Comparison of ENCODE assay signal across 21 cellular contexts in the genomic region with DNA sequence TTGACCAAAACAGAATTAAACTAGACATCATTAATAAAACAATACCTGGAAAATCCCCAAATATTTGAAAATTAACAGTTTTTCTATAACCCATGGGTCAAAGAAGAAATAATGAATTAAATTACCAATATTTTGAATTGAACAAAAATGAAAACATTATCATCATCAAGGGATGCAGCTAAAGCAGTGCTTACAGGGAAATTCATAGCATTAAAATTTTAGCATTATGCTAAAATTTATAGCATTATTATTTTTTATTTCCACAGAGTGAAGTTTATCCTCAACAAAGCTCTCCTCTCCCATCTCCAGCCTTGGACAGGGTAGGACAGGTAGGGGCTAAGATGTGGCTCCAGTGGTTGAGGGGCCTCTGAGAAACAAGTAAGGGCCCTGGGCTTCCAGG. TPM values are rescaled to one million over a fixed set of nuclear protein-coding genes. Genes with fewer than 3 reads are reported as not detected.
A peak's percentile ranks its signal among the peaks of the same experiment; 100 is the strongest.
DNase-seq lines count a peak whose midpoint lies in the region; ATAC-seq, FAIRE-seq and TF ChIP-seq lines count a peak whose summit lies in the region.
"Had no signal": no experiment of that assay in that cellular context is flagged by ENCODE, and none has a peak within 500 bp of the region (broad histone marks: within the 10 kb centered on the region; RNA-seq: fewer than 3 reads in every experiment).

No MANE protein-coding gene starts in this region.

- H3K27ac ChIP-seq in HepG2 (ENCODE audit: extremely low read length, insufficient read depth, low read length): no peak overlapping the region
- no peak overlapping the region for H3K27ac ChIP-seq in right lobe of liver
- peak overlapping the region; percentile 94 for H3K27ac ChIP-seq in VCaP
- no peak overlapping the region for H3K27ac ChIP-seq in caudate nucleus (ENCODE audit: low read depth, low read length)
- H3K27ac ChIP-seq: 22Rv1; A549; BLaER1 treated with 17β-estradiol and CSF1 and Interleukin-3, amounts not matched to agents 10 nM and 100 nM; C4-2B had no signal

- intact Hi-C loops in HepG2 (cut with micrococcal nuclease; ENCODE audit: unreplicated experiment): no loop called here
- intact Hi-C loops in right lobe of liver (cut with DNase I): no loop called here

- peaks cover 22% of the 10 kb centered on the region for H3K9me3 ChIP-seq in HepG2 (ENCODE audit: low read length)
- H3K9me3 ChIP-seq in right lobe of liver: no peaks in the 10 kb centered on the region

- no peaks in the 10 kb centered on the region; a peak in 1 of 5 replicates for H3K27me3 ChIP-seq in HepG2 (ENCODE audit: control insufficient read depth in 1 of 2, insufficient read depth in 2 of 2, low read length in 2 of 2)
- no peaks in the 10 kb centered on the region for H3K27me3 ChIP-seq in right lobe of liver
- H3K27me3 ChIP-seq: BLaER1 treated with 17β-estradiol and CSF1 and Interleukin-3, amounts not matched to agents 10 nM and 100 nM had no signal

- H3K4me2 ChIP-seq in HepG2 (ENCODE audit: low read depth, low read length): no peak overlapping the region
- H3K4me2 ChIP-seq: A549; BLaER1 treated with 17β-estradiol and CSF1 and Interleukin-3, amounts not matched to agents 10 nM and 100 nM had no signal

- DNase-seq in HepG2 (ENCODE audit: low spot score) (no peak), right lobe of liver (no peak), NCI-H1105 treated with DMSO at 0.1 percent for 48 hours (lab: John Stamatoyannopoulos, UW) (no peak), caudate nucleus (lab: John Stamatoyannopoulos, UW) (no peak)
- DNase-seq: AML-193; Caco-2; Calu3; CD4-positive, alpha-beta T cell; CD8-positive, alpha-beta T cell; DMS79 treated with DMSO at 0.1 percent for 48 hours; GF-D8 had no signal

- FAIRE-seq in HepG2 (lab: Jason Lieb, UNC): no peak
- FAIRE-seq: A549, D721Med, G401.6, GM12891, GM19239 had no signal

- H3K4me1 ChIP-seq in HepG2 (ENCODE audit: insufficient read depth, low read length) (peaks cover 17% of the 10 kb centered on the region), right lobe of liver (no peaks in the 10 kb centered on the region)
- H3K4me1 ChIP-seq: BLaER1 treated with 17β-estradiol and CSF1 and Interleukin-3, amounts not matched to agents 10 nM and 100 nM had no signal

- no peak for TF ChIP-seq RAD21 in HepG2 (CRISPR knock-in tag; IDR thresholded peaks at IDR 0.05)

- no TSS peak for BruUV-seq in HepG2 (replicated peaks; lab: Mats Ljungman, UMichigan)

- no peaks in the 10 kb centered on the region for H3K79me2 ChIP-seq in HepG2 (ENCODE audit: insufficient read depth, low read length)

- CTCF ChIA-PET in HepG2 (lab: Yijun Ruan, JAX; ENCODE audit: low intra/inter-chr PET ratio, low total read pairs): no interaction called here

- no peak for TF ChIP-seq POLR2A in HepG2 (IDR thresholded peaks at IDR 0.05; ENCODE audit: insufficient read depth in 1 of 2, low read depth in 2 of 2, low read length in 2 of 2)
- TF ChIP-seq POLR2A in right lobe of liver (IDR thresholded peaks at IDR 0.05): no peak

- H3K9ac ChIP-seq in HepG2 (ENCODE audit: insufficient read depth, low read depth, low read length): no peak overlapping the region
- H3K9ac ChIP-seq: BLaER1 treated with 17β-estradiol and CSF1 and Interleukin-3, amounts not matched to agents 10 nM and 100 nM had no signal

- ATAC-seq in HepG2 (no peak), right lobe of liver (no peak)
- ATAC-seq: A549; CD8-positive, alpha-beta T cell had no signal

- H3K4me3 ChIP-seq in HepG2 (replicated peaks in 1 of 3; ENCODE audit: insufficient read depth in 1 of 3, low read depth in 2 of 3, low read length in 3 of 3) (no peak overlapping the region), right lobe of liver (no peak overlapping the region)
- H3K4me3 ChIP-seq: A549; BLaER1 treated with 17β-estradiol and CSF1 and Interleukin-3, amounts not matched to agents 10 nM and 100 nM had no signal

- TF ChIP-seq CTCF in HepG2 (CRISPR knock-in tag; IDR thresholded peaks at IDR 0.05): no peak
- TF ChIP-seq CTCF in right lobe of liver (IDR thresholded peaks at IDR 0.05): no peak
- TF ChIP-seq CTCF in VCaP (conservative IDR thresholded peaks at IDR 0.05): no peak

- no peak overlapping the region for H2AFZ ChIP-seq in HepG2 (ENCODE audit: low read length)

- H3K36me3 ChIP-seq in HepG2 (replicated peaks in 1 of 2; ENCODE audit: control insufficient read depth in 1 of 2, insufficient read depth in 2 of 2, low read length in 2 of 2) (no peaks in the 10 kb centered on the region), right lobe of liver (no peaks in the 10 kb centered on the region)

- in situ Hi-C loops in HepG2 (cut with HindIII; ENCODE audit: extremely low pct_ligation_motif_present, low pct_unique_long_range_greater_than_20kb): no loop called here

- no peak for TF ChIP-seq EP300 in HepG2 (IDR thresholded peaks at IDR 0.05; ENCODE audit: low read depth in 2 of 2, low read length in 2 of 2)
- TF ChIP-seq EP300 in HepG2 (CRISPR knock-in tag; IDR thresholded peaks at IDR 0.05; ENCODE audit: borderline replicate concordance): no peak

- POLR2A ChIA-PET in HepG2 (lab: Yijun Ruan, JAX): no interaction called here

- H4K20me1 ChIP-seq in HepG2 (ENCODE audit: insufficient read depth, low read length): no peaks in the 10 kb centered on the region
- H4K20me1 ChIP-seq: BLaER1 treated with 17β-estradiol and CSF1 and Interleukin-3, amounts not matched to agents 10 nM and 100 nM had no signal

RNA-seq across cellular contexts. Expression of a gene that starts 19.3 kb away (rescaled TPM):
- 68.5 and 127 TPM in 2 replicates for total RNA-seq in HepG2 (2016; rRNA removed; fragmentation: Illumina TruSeq; extraction: Trizol)
- total RNA-seq in HepG2 (2016; cell fraction: cytosol; rRNA removed; fragmentation: Illumina TruSeq; extraction: Trizol; ENCODE audit: low read depth): 36.4 and 46.3 TPM in 2 replicates
- total RNA-seq in HepG2 (2016; cell fraction: insoluble cytoplasmic fraction; rRNA removed; fragmentation: Illumina TruSeq; extraction: Trizol): 82.3 and 126 TPM in 2 replicates
- 62.4 and 64.9 TPM in 2 replicates for total RNA-seq in HepG2 (2016; cell fraction: membrane; rRNA removed; fragmentation: Illumina TruSeq; extraction: Trizol)
- 126 and 143 TPM in 2 replicates for total RNA-seq in HepG2 (2016; cell fraction: nucleus; rRNA removed; fragmentation: Illumina TruSeq; extraction: Trizol)
- 90.5 and 98.2 TPM in 2 replicates for polyA plus RNA-seq in HepG2 (2011; rRNA removed)
- polyA plus RNA-seq in HepG2 (2011; cell fraction: cytosol; rRNA removed): 61.4 and 84.5 TPM in 2 replicates
- polyA plus RNA-seq in HepG2 (2011; cell fraction: nucleus; rRNA removed): 91.0 and 114 TPM in 2 replicates
- polyA plus RNA-seq in HepG2 (2012): 68.5 and 69.2 TPM in 2 replicates
- polyA plus RNA-seq in HepG2 (2016; cell fraction: cytosol; fragmentation: Illumina TruSeq; extraction: Trizol; ENCODE audit: low read depth): 22.0 and 27.6 TPM in 2 replicates
- polyA plus RNA-seq in HepG2 (2016; cell fraction: insoluble cytoplasmic fraction; fragmentation: Illumina TruSeq; extraction: Trizol; ENCODE audit: low read depth): 60.7 and 70.5 TPM in 2 replicates
- polyA plus RNA-seq in HepG2 (2016; cell fraction: membrane; fragmentation: Illumina TruSeq; extraction: Trizol; ENCODE audit: low read depth): 40.1 and 44.7 TPM in 2 replicates
- 178 and 205 TPM in 2 replicates for polyA plus RNA-seq in HepG2 (2016; cell fraction: nucleus; fragmentation: Illumina TruSeq; extraction: Trizol; ENCODE audit: insufficient read depth, low read depth)
- 167 and 331 TPM in 2 replicates for polyA minus RNA-seq in HepG2 (2011; rRNA and poly(A)+ RNA removed; ENCODE audit: low replicate concordance)
- polyA minus RNA-seq in HepG2 (2011; cell fraction: cytosol; rRNA and poly(A)+ RNA removed): 67.1 and 75.4 TPM in 2 replicates
- 64.4 and 78.3 TPM in 2 replicates for polyA minus RNA-seq in HepG2 (2011; cell fraction: nucleus; rRNA and poly(A)+ RNA removed)
- 10 to 100 TPM; 45.5 to 82.2 (median 69.1) TPM for total RNA-seq in right lobe of liver

RNA-seq across cellular contexts. Expression of a gene that starts 20.6 kb away (rescaled TPM):
- total RNA-seq in HepG2 (2016; rRNA removed; fragmentation: Illumina TruSeq; extraction: Trizol): 1.2 and 1.6 TPM in 2 replicates
- total RNA-seq in HepG2 (2016; cell fraction: cytosol; rRNA removed; fragmentation: Illumina TruSeq; extraction: Trizol; ENCODE audit: low read depth): 1.3 TPM in 1 of 2 replicates, not detected in the other
- total RNA-seq in HepG2 (2016; cell fraction: insoluble cytoplasmic fraction; rRNA removed; fragmentation: Illumina TruSeq; extraction: Trizol): 0.91 and 1.3 TPM in 2 replicates
- total RNA-seq in HepG2 (2016; cell fraction: membrane; rRNA removed; fragmentation: Illumina TruSeq; extraction: Trizol): 0.87 and 1.3 TPM in 2 replicates
- 1.4 and 1.8 TPM in 2 replicates for total RNA-seq in HepG2 (2016; cell fraction: nucleus; rRNA removed; fragmentation: Illumina TruSeq; extraction: Trizol)
- 0.51 and 1.7 TPM in 2 replicates for polyA plus RNA-seq in HepG2 (2011; rRNA removed)
- 0.52 and 0.58 TPM in 2 replicates for polyA plus RNA-seq in HepG2 (2011; cell fraction: cytosol; rRNA removed)
- polyA plus RNA-seq in HepG2 (2011; cell fraction: nucleus; rRNA removed): 0.66 and 1.4 TPM in 2 replicates
- 0.49 and 0.91 TPM in 2 replicates for polyA plus RNA-seq in HepG2 (2012)
- polyA plus RNA-seq in HepG2 (2016; cell fraction: cytosol; fragmentation: Illumina TruSeq; extraction: Trizol; ENCODE audit: low read depth): 0.19 and 0.29 TPM in 2 replicates
- 1.1 and 1.9 TPM in 2 replicates for polyA plus RNA-seq in HepG2 (2016; cell fraction: insoluble cytoplasmic fraction; fragmentation: Illumina TruSeq; extraction: Trizol; ENCODE audit: low read depth)
- polyA plus RNA-seq in HepG2 (2016; cell fraction: membrane; fragmentation: Illumina TruSeq; extraction: Trizol; ENCODE audit: low read depth): 1.2 TPM in 2 replicates
- polyA plus RNA-seq in HepG2 (2016; cell fraction: nucleus; fragmentation: Illumina TruSeq; extraction: Trizol; ENCODE audit: insufficient read depth, low read depth): 0.57 and 1.5 TPM in 2 replicates
- 0.56 and 1.6 TPM in 2 replicates for polyA minus RNA-seq in HepG2 (2011; rRNA and poly(A)+ RNA removed; ENCODE audit: low replicate concordance)
- polyA minus RNA-seq in HepG2 (2011; cell fraction: cytosol; rRNA and poly(A)+ RNA removed): 0.69 TPM in 1 of 2 replicates, not detected in the other
- 0.64 and 0.87 TPM in 2 replicates for polyA minus RNA-seq in HepG2 (2011; cell fraction: nucleus; rRNA and poly(A)+ RNA removed)
- total RNA-seq in right lobe of liver: 1 to 10 TPM; 1.3 to 2.7 (median 1.6) TPM
- total RNA-seq: A172 had no signal

RNA-seq across cellular contexts. Expression of a gene that starts 54.5 kb away (rescaled TPM):
- total RNA-seq in HepG2 (2016; rRNA removed; fragmentation: Illumina TruSeq; extraction: Trizol) (9.4 and 12.5 TPM in 2 replicates), right lobe of liver (10 to 100 TPM in 1 of 6 experiments, 1 to 10 TPM in 5; 3.3 to 15.0 (median 7.4) TPM)
- 3.5 and 4.3 TPM in 2 replicates for total RNA-seq in HepG2 (2016; cell fraction: cytosol; rRNA removed; fragmentation: Illumina TruSeq; extraction: Trizol; ENCODE audit: low read depth)
- 9.1 and 10.8 TPM in 2 replicates for total RNA-seq in HepG2 (2016; cell fraction: insoluble cytoplasmic fraction; rRNA removed; fragmentation: Illumina TruSeq; extraction: Trizol)
- 15.0 and 16.0 TPM in 2 replicates for total RNA-seq in HepG2 (2016; cell fraction: membrane; rRNA removed; fragmentation: Illumina TruSeq; extraction: Trizol)
- 6.0 and 10.3 TPM in 2 replicates for total RNA-seq in HepG2 (2016; cell fraction: nucleus; rRNA removed; fragmentation: Illumina TruSeq; extraction: Trizol)
- 35.0 and 36.6 TPM in 2 replicates for polyA plus RNA-seq in HepG2 (2011; rRNA removed)
- 18.0 and 18.2 TPM in 2 replicates for polyA plus RNA-seq in HepG2 (2011; cell fraction: cytosol; rRNA removed)
- 92.3 and 99.0 TPM in 2 replicates for polyA plus RNA-seq in HepG2 (2011; cell fraction: nucleus; rRNA removed)
- polyA plus RNA-seq in HepG2 (2012): 12.2 and 13.4 TPM in 2 replicates
- 2.5 and 3.8 TPM in 2 replicates for polyA plus RNA-seq in HepG2 (2016; cell fraction: cytosol; fragmentation: Illumina TruSeq; extraction: Trizol; ENCODE audit: low read depth)
- 7.7 and 13.3 TPM in 2 replicates for polyA plus RNA-seq in HepG2 (2016; cell fraction: insoluble cytoplasmic fraction; fragmentation: Illumina TruSeq; extraction: Trizol; ENCODE audit: low read depth)
- polyA plus RNA-seq in HepG2 (2016; cell fraction: membrane; fragmentation: Illumina TruSeq; extraction: Trizol; ENCODE audit: low read depth): 10.0 and 11.8 TPM in 2 replicates
- 21.0 and 24.1 TPM in 2 replicates for polyA plus RNA-seq in HepG2 (2016; cell fraction: nucleus; fragmentation: Illumina TruSeq; extraction: Trizol; ENCODE audit: insufficient read depth, low read depth)
- 15.0 and 39.5 TPM in 2 replicates for polyA minus RNA-seq in HepG2 (2011; rRNA and poly(A)+ RNA removed; ENCODE audit: low replicate concordance)
- polyA minus RNA-seq in HepG2 (2011; cell fraction: cytosol; rRNA and poly(A)+ RNA removed): 12.2 and 13.7 TPM in 2 replicates
- 9.3 and 12.3 TPM in 2 replicates for polyA minus RNA-seq in HepG2 (2011; cell fraction: nucleus; rRNA and poly(A)+ RNA removed)
